11 cellular contexts compared by ENCODE assay signal in the genomic region with DNA sequence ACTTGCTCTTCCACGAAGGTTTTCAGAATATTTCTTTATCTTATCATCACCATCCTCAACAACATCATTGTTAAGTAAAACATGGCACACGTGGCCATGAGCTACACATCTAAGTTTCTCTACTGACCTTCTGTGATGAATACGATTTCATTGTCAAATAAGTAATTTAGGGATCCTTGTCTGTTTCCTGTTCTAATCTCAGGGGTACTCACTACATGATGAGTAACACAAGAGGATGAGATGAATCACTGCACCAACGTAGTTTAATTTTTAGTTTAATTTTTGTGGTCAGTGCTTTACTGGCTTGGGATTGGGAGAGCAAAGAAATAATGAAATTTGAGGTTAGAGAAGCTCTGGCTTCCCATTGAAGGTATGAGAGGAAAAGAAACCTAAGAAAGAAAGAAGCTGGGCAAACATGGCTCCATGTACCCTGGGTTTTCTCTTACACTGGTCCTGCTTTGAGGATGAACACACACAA.
A peak's percentile ranks its signal among the peaks of the same experiment; 100 is the strongest.
DNase-seq lines count a peak whose midpoint lies in the region; ATAC-seq, FAIRE-seq and TF ChIP-seq lines count a peak whose summit lies in the region.
"Had no signal": no experiment of that assay in that cellular context is flagged by ENCODE, and none has a peak within 500 bp of the region (broad histone marks: within the 10 kb centered on the region; RNA-seq: fewer than 3 reads in every experiment).

No MANE protein-coding gene starts in this region.

- WGBS in body of pancreas, 2 donors, result 27 to 35% methylated on average over 4 of the region's 4 CpGs

- no peak overlapping the region for H3K4me3 Mint-ChIP-seq in activated naive CD8-positive, alpha-beta T cell
- H3K4me3 Mint-ChIP-seq in activated naive CD8-positive, alpha-beta T cell treated with anti-CD3 and anti-CD28 coated beads for 36 hours, result no peak overlapping the region

- TF ChIP-seq CTCF in keratinocyte (optimal IDR thresholded peaks at IDR 0.05 in 1 of 3, IDR thresholded peaks at IDR 0.05 in 1 of 3, conservative IDR thresholded peaks at IDR 0.05 in 1 of 3; ENCODE audit: extremely low read depth in 1 of 3, insufficient read depth in 2 of 3, low read length in 3 of 3), result no peak
- no peak for TF ChIP-seq CTCF in uterus (IDR thresholded peaks at IDR 0.05)
- TF ChIP-seq CTCF in body of pancreas (IDR thresholded peaks at IDR 0.05), result no peak

- H3K4me3 ChIP-seq in keratinocyte (ENCODE audit: control insufficient read depth in 2 of 3, extremely low read depth in 1 of 3, insufficient read depth in 2 of 3, low read depth in 1 of 3, low read length in 3 of 3), result no peak overlapping the region
- no peak overlapping the region for H3K4me3 ChIP-seq in uterus
- no peak overlapping the region for H3K4me3 ChIP-seq in body of pancreas
- H3K4me3 ChIP-seq: testis had no signal

- DNase-seq in activated naive CD8-positive, alpha-beta T cell treated with anti-CD3 and anti-CD28 coated beads for 36 hours, result no peak
- peak; percentile 97 for DNase-seq in amniotic epithelial cell (ENCODE audit: low read depth)
- no peak for DNase-seq in keratinocyte (ENCODE audit: low read depth, low spot score)
- no peak for DNase-seq in uterus
- no peak for DNase-seq in body of pancreas
- DNase-seq in NCI-H1417 (lab: John Stamatoyannopoulos, UW), result no peak
- DNase-seq in NCI-H2081 (lab: John Stamatoyannopoulos, UW), result no peak
- DNase-seq: caudate nucleus, NCI-H748 treated with DMSO at 0.1 percent for 48 hours, testis had no signal

- no peaks in the 10 kb centered on the region for H3K9me1 ChIP-seq in keratinocyte (ENCODE audit: control insufficient read depth, extremely low read depth, insufficient read depth, low read length)

- no peaks in the 10 kb centered on the region for H3K36me3 ChIP-seq in keratinocyte (ENCODE audit: control insufficient read depth in 2 of 2, extremely low read depth in 1 of 2, insufficient read depth in 2 of 2, low read length in 2 of 2)
- no peaks in the 10 kb centered on the region for H3K36me3 ChIP-seq in uterus
- H3K36me3 ChIP-seq in body of pancreas (replicated peaks in 1 of 2; ENCODE audit: insufficient read depth in 1 of 2, low read depth in 2 of 2), result no peaks in the 10 kb centered on the region

- H3K4me1 Mint-ChIP-seq in activated naive CD8-positive, alpha-beta T cell (ENCODE audit: low read depth), result peaks cover 39% of the 10 kb centered on the region
- H3K4me1 Mint-ChIP-seq in activated naive CD8-positive, alpha-beta T cell treated with anti-CD3 and anti-CD28 coated beads for 36 hours, result peaks cover 31% of the 10 kb centered on the region

- H3K4me2 ChIP-seq in keratinocyte (ENCODE audit: control insufficient read depth, extremely low read depth, insufficient read depth, low read depth, low read length), result peak overlapping the region; percentile 2

- peak overlapping the region; percentile 4 for H3K27ac Mint-ChIP-seq in activated naive CD8-positive, alpha-beta T cell
- no peak overlapping the region for H3K27ac Mint-ChIP-seq in activated naive CD8-positive, alpha-beta T cell treated with anti-CD3 and anti-CD28 coated beads for 36 hours

- H2AFZ ChIP-seq in keratinocyte (ENCODE audit: control insufficient read depth, low read length), result no peak overlapping the region

- H3K27me3 ChIP-seq in keratinocyte (ENCODE audit: control insufficient read depth, extremely low read depth, insufficient read depth, low read length) (no peaks in the 10 kb centered on the region), uterus (no peaks in the 10 kb centered on the region), body of pancreas (no peaks in the 10 kb centered on the region)
- H3K27me3 ChIP-seq: testis had no signal

- H3K9ac ChIP-seq in keratinocyte (ENCODE audit: control insufficient read depth, extremely low read depth, insufficient read depth, low read length), result no peak overlapping the region

- H3K9me3 ChIP-seq in keratinocyte (ENCODE audit: control insufficient read depth, low read depth, low read length) (no peaks in the 10 kb centered on the region), uterus (no peaks in the 10 kb centered on the region), body of pancreas (no peaks in the 10 kb centered on the region)
- H3K9me3 ChIP-seq: testis had no signal

- H3K9me3 Mint-ChIP-seq in activated naive CD8-positive, alpha-beta T cell (ENCODE audit: low read depth), result no peaks in the 10 kb centered on the region
- no peaks in the 10 kb centered on the region for H3K9me3 Mint-ChIP-seq in activated naive CD8-positive, alpha-beta T cell treated with anti-CD3 and anti-CD28 coated beads for 36 hours

- H3K27ac ChIP-seq in keratinocyte (ENCODE audit: control insufficient read depth, insufficient read depth, low read length) (peak overlapping the region; percentile 51), uterus (peak overlapping the region; percentile 55), body of pancreas (no peak overlapping the region)
- H3K27ac ChIP-seq: testis had no signal

- dilution Hi-C loops in keratinocyte (cut with MboI; ENCODE audit: extremely low pct_ligation_motif_present, low sequenced_read_pairs), result no loop called here

- peaks cover 54% of the 10 kb centered on the region for H3K4me1 ChIP-seq in keratinocyte (ENCODE audit: control insufficient read depth, extremely low read depth, insufficient read depth, low read length)
- H3K4me1 ChIP-seq in uterus, result no peaks in the 10 kb centered on the region
- H3K4me1 ChIP-seq in body of pancreas, result no peaks in the 10 kb centered on the region

- ATAC-seq in body of pancreas, result no peak

- H3K79me2 ChIP-seq in keratinocyte (ENCODE audit: control insufficient read depth, insufficient read depth, low read length), result no peaks in the 10 kb centered on the region

- no peak for FAIRE-seq in keratinocyte (lab: Jason Lieb, UNC)

- intact Hi-C loops in uterus (cut with DNase I; ENCODE audit: low total_unique reads), result loop anchor here (10.0 kb wide), 1 partner anchor 462 kb away; a partner anchor contains a TSS
- intact Hi-C loops in body of pancreas (cut with DNase I), result no loop called here

- TF ChIP-seq POLR2A in uterus (IDR thresholded peaks at IDR 0.05), result no peak
- TF ChIP-seq POLR2A in body of pancreas (IDR thresholded peaks at IDR 0.05), result no peak

- H3K36me3 Mint-ChIP-seq in activated naive CD8-positive, alpha-beta T cell, result no peaks in the 10 kb centered on the region
- no peaks in the 10 kb centered on the region for H3K36me3 Mint-ChIP-seq in activated naive CD8-positive, alpha-beta T cell treated with anti-CD3 and anti-CD28 coated beads for 36 hours

- no peaks in the 10 kb centered on the region for H4K20me1 ChIP-seq in keratinocyte (ENCODE audit: control insufficient read depth, extremely low read depth, insufficient read depth, low read length)

- no peaks in the 10 kb centered on the region for H3K27me3 Mint-ChIP-seq in activated naive CD8-positive, alpha-beta T cell
- H3K27me3 Mint-ChIP-seq in activated naive CD8-positive, alpha-beta T cell treated with anti-CD3 and anti-CD28 coated beads for 36 hours, result peaks cover 3% of the 10 kb centered on the region

Comparison
In these comparisons a context has a peak if more than half of its experiments do, and no peak if none do; other contexts are left out.
1. H3K27ac ChIP-seq: peak in keratinocyte (single experiment) and uterus (2 of 2); none in body of pancreas (0 of 4).